ENCODE assay signal across 23 cellular contexts in the genomic region with DNA sequence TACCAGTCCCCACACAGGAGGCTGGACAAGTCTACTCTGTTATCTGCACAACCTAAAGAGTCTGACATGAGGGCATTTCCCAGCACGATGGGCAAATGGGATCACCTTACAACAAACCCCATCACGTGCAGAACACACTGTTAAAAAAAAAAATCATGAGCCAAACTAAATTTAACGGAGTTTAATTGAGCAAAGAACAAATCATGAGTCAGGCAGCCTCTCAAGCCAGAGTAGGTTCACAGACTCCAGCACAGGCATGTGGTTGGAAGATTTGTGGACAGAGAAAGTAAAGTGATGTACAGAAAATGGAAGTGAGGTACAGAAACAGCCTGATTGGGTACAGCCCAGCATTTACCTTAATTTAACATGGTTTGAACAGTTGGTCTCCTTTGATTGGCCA. TPM values are rescaled to one million over a fixed set of nuclear protein-coding genes. Genes with fewer than 3 reads are reported as not detected.
"Had no signal": no experiment of that assay in that cellular context is flagged by ENCODE, and none has a peak within 500 bp of the region (broad histone marks: within the 10 kb centered on the region; RNA-seq: fewer than 3 reads in every experiment).

No MANE protein-coding gene starts in this region.

- H3K4me3 Mint-ChIP-seq: activated CD4-positive, alpha-beta memory T cell treated with anti-CD3 and anti-CD28 coated beads for 36 hours; activated naive CD8-positive, alpha-beta T cell; activated T-cell treated with anti-CD3 and anti-CD28 coated beads, Interleukin-2, amount 50 U/mL, for 4 hours; brain; central memory CD8-positive, alpha-beta T cell; immature natural killer cell; nephron; T-cell had no signal

- H3K4me3 ChIP-seq: coronary artery, esophagus muscularis mucosa, skin epidermis had no signal

- H3K27me3 ChIP-seq: esophagus muscularis mucosa had no signal

- DNase-seq: activated CD4-positive, alpha-beta memory T cell treated with anti-CD3 and anti-CD28 coated beads for 36 hours; activated gamma-delta T cell; activated T-cell treated with anti-CD3 and anti-CD28 coated beads, Interleukin-2, amount 50 U/mL, for 4 hours; amygdala; head of caudate nucleus; immature natural killer cell; nucleus accumbens; right cardiac atrium; stimulated activated CD4-positive, alpha-beta T cell treated with anti-CD3 and anti-CD28 coated beads, Interleukin-15, amount 100 ng/mL, for 24 hours; stimulated activated CD4-positive, alpha-beta T cell treated with anti-CD3 and anti-CD28 coated beads, Interleukin-4, amount 100 ng/mL, for 1 hour; stimulated activated naive CD4-positive, alpha-beta T cell; T-cell; T1000; trophoblast cell had no signal

- H3K36me3 ChIP-seq: esophagus muscularis mucosa had no signal

- H3K4me1 Mint-ChIP-seq: central memory CD8-positive, alpha-beta T cell; immature natural killer cell; nephron; T-cell had no signal

- H3K9me3 Mint-ChIP-seq: activated CD4-positive, alpha-beta memory T cell treated with anti-CD3 and anti-CD28 coated beads for 36 hours; activated T-cell treated with anti-CD3 and anti-CD28 coated beads, Interleukin-2, amount 50 U/mL, for 4 hours; central memory CD8-positive, alpha-beta T cell; immature natural killer cell; T-cell had no signal

- H3K27ac ChIP-seq: coronary artery, esophagus muscularis mucosa, skin epidermis, VCaP had no signal

- H3K9me3 ChIP-seq: esophagus muscularis mucosa had no signal

- H3K27ac Mint-ChIP-seq: activated CD4-positive, alpha-beta memory T cell treated with anti-CD3 and anti-CD28 coated beads for 36 hours; activated naive CD8-positive, alpha-beta T cell; brain; immature natural killer cell; nephron; progenitor cell of endocrine pancreas; T-cell had no signal

- H3K36me3 Mint-ChIP-seq: activated CD4-positive, alpha-beta memory T cell treated with anti-CD3 and anti-CD28 coated beads for 36 hours; activated naive CD8-positive, alpha-beta T cell; brain; immature natural killer cell; T-cell had no signal

- H3K4me1 ChIP-seq: esophagus muscularis mucosa had no signal

- ATAC-seq: activated T-cell treated with anti-CD3 and anti-CD28 coated beads, Interleukin-2, amount 50 U/mL, for 4 hours; right cardiac atrium; T-cell had no signal

RNA-seq across cellular contexts. Expression of a gene that starts 59.9 kb away (rescaled TPM):
- total RNA-seq: activated CD4-positive, alpha-beta memory T cell treated with anti-CD3 and anti-CD28 coated beads for 36 hours; progenitor cell of endocrine pancreas had no signal
